In genomic region chr1:183185941-183186490, GRCh38 we compare ENCODE assay signal across 8 cellular contexts. TPM values are rescaled to one million over a fixed set of nuclear protein-coding genes. Genes with fewer than 3 reads are reported as not detected.
DNase-seq lines count a peak whose midpoint lies in the region; ATAC-seq and TF ChIP-seq lines count a peak whose summit lies in the region.

LAMC2 (plus strand) TSS chr1:183186264; CDS start chr1:183186353, 89 bp downstream.

- no peak within 1 kb of the TSS for H3K4me3 ChIP-seq in CD8-positive, alpha-beta T cell (ENCODE audit: low read depth, low read length)
- H3K4me3 ChIP-seq in lower leg skin (ENCODE audit: low read depth, poor library complexity, severe bottlenecking), result no peak within 1 kb of the TSS
- peak within 1 kb of the TSS in 3 of 4 donors; percentile 35 to 49 (median 44) for H3K4me3 ChIP-seq in upper lobe of left lung

- DNase-seq in CD8-positive, alpha-beta T cell, result peak in 2 of 7 experiments; percentile 5 to 30
- peak; percentile 16 for DNase-seq in NCI-H2029 treated with DMSO at 0.1 percent for 48 hours (lab: John Stamatoyannopoulos, UW)
- DNase-seq in cerebellar cortex (ENCODE audit: low spot score), result peak; percentile 52
- DNase-seq in lower leg skin (ENCODE audit: low spot score in 2 of 2), result peak; percentile 42 to 91
- DNase-seq in upper lobe of left lung, result peak; percentile 80 to 87
- DNase-seq in mesenteric fat pad (ENCODE audit: low spot score), result no peak
- DNase-seq in AG20443 (ENCODE audit: low spot score), result no peak
- no peak for DNase-seq in T-helper 9 cell

- no peaks in the 10 kb centered on the region for H3K36me3 Mint-ChIP-seq in CD8-positive, alpha-beta T cell

- H3K9me3 ChIP-seq in CD8-positive, alpha-beta T cell (ENCODE audit: low read length), result no peaks in the 10 kb centered on the region
- H3K9me3 ChIP-seq in upper lobe of left lung, result no peaks in the 10 kb centered on the region

- H3K4me1 ChIP-seq in CD8-positive, alpha-beta T cell (ENCODE audit: insufficient read depth, low read length), result no peaks in the 10 kb centered on the region
- H3K4me1 ChIP-seq in upper lobe of left lung, result peaks cover 0 to 2% (median 2%) of the 10 kb centered on the region in 4 donors

- H3K27me3 Mint-ChIP-seq in CD8-positive, alpha-beta T cell (ENCODE audit: low read depth), result peaks cover 19% of the 10 kb centered on the region

- H3K27ac ChIP-seq in CD8-positive, alpha-beta T cell (ENCODE audit: low read depth, low read length), result no peak within 1 kb of the TSS
- H3K27ac ChIP-seq in upper lobe of left lung, result peak within 1 kb of the TSS; percentile 29 to 70 (median 58)

- 13 to 39% methylated on average over 24 to 29 of the region's 30 CpGs for WGBS in lower leg skin, 2 donors
- WGBS in upper lobe of left lung, 2 donors, result 6 to 37% methylated on average over 9 to 24 of the region's 30 CpGs

- TF ChIP-seq EP300 in upper lobe of left lung (IDR thresholded peaks at IDR 0.05), result no peak

- POLR2A ChIA-PET in CD8-positive, alpha-beta T cell (lab: Charles Lee), result no interaction called here

- TF ChIP-seq CTCF in CD8-positive, alpha-beta T cell (IDR thresholded peaks at IDR 0.05), result no peak
- TF ChIP-seq CTCF in lower leg skin (IDR thresholded peaks at IDR 0.05) (no peak), upper lobe of left lung (IDR thresholded peaks at IDR 0.05) (peak in 3 of 6 experiments; percentile 37 to 55 (median 52))

- H3K9me3 Mint-ChIP-seq in CD8-positive, alpha-beta T cell, result no peaks in the 10 kb centered on the region

- no peak within 1 kb of the TSS for H3K27ac Mint-ChIP-seq in CD8-positive, alpha-beta T cell

- no peaks in the 10 kb centered on the region for H3K4me1 Mint-ChIP-seq in CD8-positive, alpha-beta T cell (ENCODE audit: low read depth)

- H3K27me3 ChIP-seq in CD8-positive, alpha-beta T cell (ENCODE audit: insufficient read depth, low read length), result no peaks in the 10 kb centered on the region
- H3K27me3 ChIP-seq in upper lobe of left lung, result peaks cover 0 to 4% (median 0%) of the 10 kb centered on the region in 4 donors

- TF ChIP-seq POLR2A in lower leg skin (IDR thresholded peaks at IDR 0.05) (no peak), upper lobe of left lung (IDR thresholded peaks at IDR 0.05) (peak in 2 of 4 donors; percentile 37 to 46)

- CTCF ChIA-PET in CD8-positive, alpha-beta T cell (lab: Charles Lee), result no interaction called here

- H3K36me3 ChIP-seq in CD8-positive, alpha-beta T cell (ENCODE audit: insufficient read depth, low read length), result no peaks in the 10 kb centered on the region
- no peaks in the 10 kb centered on the region for H3K36me3 ChIP-seq in upper lobe of left lung

- H3K4me3 Mint-ChIP-seq in CD8-positive, alpha-beta T cell, result peak within 1 kb of the TSS; percentile 59

- intact Hi-C loops in CD8-positive, alpha-beta T cell (cut with DNase I, micrococcal nuclease), result no loop called here
- intact Hi-C loops in lower leg skin (cut with DNase I; ENCODE audit: low total_unique reads), result no loop called here

- no peak for ATAC-seq in CD8-positive, alpha-beta T cell
- peak; percentile 65 to 94 for ATAC-seq in upper lobe of left lung (ENCODE audit: low FRiP score in 2 of 2)

RNA-seq across cellular contexts. Expression of gene LAMC2, which starts in this region (rescaled TPM):
- total RNA-seq in CD8-positive, alpha-beta T cell, result not detected
- total RNA-seq in lower leg skin (10 to 100 TPM; 29.6 to 36.8 (median 33.1) TPM), upper lobe of left lung (10 to 100 TPM; 10.5 to 74.6 (median 46.1) TPM), mesenteric fat pad (1.0 TPM)

Comparison
In these comparisons a context has a peak if more than half of its experiments do, and no peak if none do; other contexts are left out.
1. DNase-seq: peak in NCI-H2029 treated with DMSO at 0.1 percent for 48 hours (single experiment), cerebellar cortex (single experiment), lower leg skin (2 of 2) and upper lobe of left lung (2 of 2); none in mesenteric fat pad (single experiment), AG20443 (single experiment) and T-helper 9 cell (single experiment).
2. H3K4me3 ChIP-seq: peak in upper lobe of left lung (3 of 4); none in CD8-positive, alpha-beta T cell (single experiment) and lower leg skin (single experiment).